In genomic region chr2:112431587-112432295, GRCh38 we compare ENCODE assay signal across 8 cellular contexts. TPM values are rescaled to one million over a fixed set of nuclear protein-coding genes. Genes with fewer than 3 reads are reported as not detected.
DNase-seq lines count a peak whose midpoint lies in the region; ATAC-seq, FAIRE-seq and TF ChIP-seq lines count a peak whose summit lies in the region.
"Not testable (repeated sequence)": the region's sequence is repeated elsewhere in the genome, so short reads cannot be mapped to it uniquely, and the experiment has no call there.

No MANE protein-coding gene starts in this region.

- POLR2A ChIA-PET in A549 (lab: Yijun Ruan, JAX): not testable (repeated sequence)
- POLR2A ChIA-PET in HEK293 (lab: Yijun Ruan, JAX): interaction anchor here (0.7 kb wide), 1 partner anchor 297 kb away, joined by 3 read pairs; no protein-coding TSS in a partner anchor
- POLR2A ChIA-PET in naive thymus-derived CD4-positive, alpha-beta T cell (lab: Charles Lee): interaction anchor here (1.0 kb wide), 1 partner anchor 177 kb away, joined by 3 read pairs; the partner anchor contains the start of gene ZC3H8

- TF ChIP-seq RAD21 in A549 (conservative IDR thresholded peaks at IDR 0.05 in 1 of 2, IDR thresholded peaks at IDR 0.05 in 1 of 2): not testable (repeated sequence)

- peak overlapping the region; percentile 85 for H3K4me3 Mint-ChIP-seq in T-helper 2 cell treated with Interferon-gamma antibody and Interleukin-4, amounts not matched to agents 5 μg/mL and 100 μg/mL, for 36 hours
- H3K4me3 Mint-ChIP-seq in activated naive CD8-positive, alpha-beta T cell treated with anti-CD3 and anti-CD28 coated beads for 36 hours: peak overlapping the region; percentile 88
- peak overlapping the region; percentile 69 to 89 (median 83) for H3K4me3 Mint-ChIP-seq in naive thymus-derived CD4-positive, alpha-beta T cell
- H3K4me3 Mint-ChIP-seq in stimulated activated effector memory CD8-positive, alpha-beta T cell treated with anti-CD3 and anti-CD28 coated beads, Interleukin-12 subunit alpha, Interleukin-12 subunit beta, amount 100 ng/mL, for 72 hours: peak overlapping the region; percentile 81

- intact Hi-C loops in heart right ventricle (cut with DNase I): loop anchor here in 5 of 10 donors (5.0 to 10.0 kb wide), 4 partner anchors 174 to 309 kb away; partner anchors contain the start of gene ZC3H8 (in 2 of the 5)
- intact Hi-C loops in naive thymus-derived CD4-positive, alpha-beta T cell (cut with micrococcal nuclease): loop anchor here in 1 of 2 donors (2.0 to 5.0 kb wide), 2 partner anchors 51 to 173 kb away; partner anchors contain the start of gene TTL

- H3K4me1 ChIP-seq in A549; HEK293 (ENCODE audit: control insufficient read depth, insufficient read depth, low read length); ectodermal cell (ENCODE audit: control insufficient read depth, insufficient read depth, low read length); naive thymus-derived CD4-positive, alpha-beta T cell (ENCODE audit: control insufficient read depth in 2 of 2, insufficient read depth in 2 of 2, low read length in 2 of 2): not testable (repeated sequence)
- peaks cover 0 to 14% (median 4%) of the 10 kb centered on the region in 9 donors for H3K4me1 ChIP-seq in heart right ventricle

- peak overlapping the region; percentile 64 for H3K4me2 ChIP-seq in A549

- not testable (repeated sequence) for FAIRE-seq in A549 (lab: Jason Lieb, UNC)

- H3K9me3 ChIP-seq in A549; HEK293 (ENCODE audit: control insufficient read depth, insufficient read depth, low read depth, low read length); ectodermal cell (ENCODE audit: control insufficient read depth, low read length); heart right ventricle; naive thymus-derived CD4-positive, alpha-beta T cell (ENCODE audit: control insufficient read depth in 2 of 3, low read length in 3 of 3): not testable (repeated sequence)

- CTCF ChIA-PET in A549 (lab: Yijun Ruan, JAX): not testable (repeated sequence)
- CTCF ChIA-PET in HEK293 (lab: Yijun Ruan, JAX): interaction anchor here (0.6 kb wide), 2 partner anchors 173 to 218 kb away, joined by 3 read pairs; no protein-coding TSS in a partner anchor
- CTCF ChIA-PET in naive thymus-derived CD4-positive, alpha-beta T cell (lab: Charles Lee): interaction anchor here (0.6 kb wide), 1 partner anchor 106 kb away, joined by 3 read pairs; no protein-coding TSS in a partner anchor

- not testable (repeated sequence) for TF ChIP-seq CTCF in A549 (IDR thresholded peaks at IDR 0.05); HEK293 (tag by site-specific recombination; IDR thresholded peaks at IDR 0.05); heart right ventricle (IDR thresholded peaks at IDR 0.05)

- peak overlapping the region; percentile 53 for H3K27ac Mint-ChIP-seq in T-helper 2 cell treated with Interferon-gamma antibody and Interleukin-4, amounts not matched to agents 5 μg/mL and 100 μg/mL, for 36 hours
- H3K27ac Mint-ChIP-seq in activated naive CD8-positive, alpha-beta T cell treated with anti-CD3 and anti-CD28 coated beads for 36 hours: peak overlapping the region; percentile 87
- H3K27ac Mint-ChIP-seq in naive thymus-derived CD4-positive, alpha-beta T cell: peak overlapping the region in 8 of 9 donors; percentile 19 to 81 (median 66)
- H3K27ac Mint-ChIP-seq in stimulated activated effector memory CD8-positive, alpha-beta T cell treated with anti-CD3 and anti-CD28 coated beads, Interleukin-12 subunit alpha, Interleukin-12 subunit beta, amount 100 ng/mL, for 72 hours: peak overlapping the region; percentile 90

- peak overlapping the region; percentile 59; the same call in 2 of the 3 replicates for H3K4me3 ChIP-seq in A549
- not testable (repeated sequence) for H3K4me3 ChIP-seq in HEK293 (ENCODE audit: low read depth, low read length); naive thymus-derived CD4-positive, alpha-beta T cell (ENCODE audit: low read length)
- peak overlapping the region; percentile 39 for H3K4me3 ChIP-seq in ectodermal cell (ENCODE audit: insufficient read depth, low read depth, low read length)
- peak overlapping the region; percentile 22 to 62 (median 60) for H3K4me3 ChIP-seq in heart right ventricle

- not testable (repeated sequence) for H3K9me3 Mint-ChIP-seq in T-helper 2 cell treated with Interferon-gamma antibody and Interleukin-4, amounts not matched to agents 5 μg/mL and 100 μg/mL, for 36 hours; activated naive CD8-positive, alpha-beta T cell treated with anti-CD3 and anti-CD28 coated beads for 36 hours; naive thymus-derived CD4-positive, alpha-beta T cell; stimulated activated effector memory CD8-positive, alpha-beta T cell treated with anti-CD3 and anti-CD28 coated beads, Interleukin-12 subunit alpha, Interleukin-12 subunit beta, amount 100 ng/mL, for 72 hours

- TF ChIP-seq POLR2A in A549 (IDR thresholded peaks at IDR 0.05; ENCODE audit: low read length): not testable (repeated sequence)

- H3K36me3 ChIP-seq in HEK293 (ENCODE audit: control insufficient read depth in 2 of 2, insufficient read depth in 1 of 2, low read length in 2 of 2); ectodermal cell (ENCODE audit: control insufficient read depth, insufficient read depth, low read length); heart right ventricle; naive thymus-derived CD4-positive, alpha-beta T cell (ENCODE audit: control insufficient read depth in 2 of 3, insufficient read depth in 3 of 3, low read length in 3 of 3): not testable (repeated sequence)

- H3K4me1 Mint-ChIP-seq in T-helper 2 cell treated with Interferon-gamma antibody and Interleukin-4, amounts not matched to agents 5 μg/mL and 100 μg/mL, for 36 hours (ENCODE audit: low read depth); stimulated activated effector memory CD8-positive, alpha-beta T cell treated with anti-CD3 and anti-CD28 coated beads, Interleukin-12 subunit alpha, Interleukin-12 subunit beta, amount 100 ng/mL, for 72 hours: not testable (repeated sequence)
- H3K4me1 Mint-ChIP-seq in activated naive CD8-positive, alpha-beta T cell treated with anti-CD3 and anti-CD28 coated beads for 36 hours: peaks cover 14% of the 10 kb centered on the region
- H3K4me1 Mint-ChIP-seq in naive thymus-derived CD4-positive, alpha-beta T cell: peaks cover 7 to 30% (median 22%) of the 10 kb centered on the region in 7 donors

- not testable (repeated sequence) for ATAC-seq in A549; heart right ventricle; naive thymus-derived CD4-positive, alpha-beta T cell; stimulated activated effector memory CD8-positive, alpha-beta T cell treated with anti-CD3 and anti-CD28 coated beads, Interleukin-12 subunit alpha, Interleukin-12 subunit beta, amount 100 ng/mL, for 72 hours

- not testable (repeated sequence) for H3K36me3 Mint-ChIP-seq in T-helper 2 cell treated with Interferon-gamma antibody and Interleukin-4, amounts not matched to agents 5 μg/mL and 100 μg/mL, for 36 hours (ENCODE audit: low read depth); activated naive CD8-positive, alpha-beta T cell treated with anti-CD3 and anti-CD28 coated beads for 36 hours; naive thymus-derived CD4-positive, alpha-beta T cell; stimulated activated effector memory CD8-positive, alpha-beta T cell treated with anti-CD3 and anti-CD28 coated beads, Interleukin-12 subunit alpha, Interleukin-12 subunit beta, amount 100 ng/mL, for 72 hours

- WGBS in A549 (ENCODE audit: missing lambda C conversion rate): 94% methylated on average over 21 of the region's 21 CpGs
- 96% methylated on average over 20 to 21 of the region's 21 CpGs for WGBS in ectodermal cell, 2 experiments
- 91% methylated on average over 21 of the region's 21 CpGs for WGBS in heart right ventricle, 2 donors

- H3K27me3 ChIP-seq in ectodermal cell (ENCODE audit: control insufficient read depth, insufficient read depth, low read length, poor library complexity, severe bottlenecking); heart right ventricle; naive thymus-derived CD4-positive, alpha-beta T cell (ENCODE audit: control insufficient read depth in 2 of 2, insufficient read depth in 2 of 2, low read length in 2 of 2): not testable (repeated sequence)

- DNase-seq in A549 (ENCODE audit: low read depth in 1 of 2, low spot score in 1 of 2); T-helper 2 cell treated with Interferon-gamma antibody and Interleukin-4, amounts not matched to agents 5 μg/mL and 100 μg/mL, for 36 hours (ENCODE audit: low spot score); activated naive CD8-positive, alpha-beta T cell treated with anti-CD3 and anti-CD28 coated beads for 36 hours; heart right ventricle; stimulated activated effector memory CD8-positive, alpha-beta T cell treated with anti-CD3 and anti-CD28 coated beads, Interleukin-12 subunit alpha, Interleukin-12 subunit beta, amount 100 ng/mL, for 72 hours (ENCODE audit: low spot score in 2 of 2): not testable (repeated sequence)
- DNase-seq in naive thymus-derived CD4-positive, alpha-beta T cell: peak in 1 of 9 donors; percentile 8

- not testable (repeated sequence) for H3K27ac ChIP-seq in A549; HEK293 (ENCODE audit: extremely low read depth, low read depth, low read length); ectodermal cell (ENCODE audit: insufficient read depth, low read depth, low read length, poor library complexity, severe bottlenecking); naive thymus-derived CD4-positive, alpha-beta T cell (ENCODE audit: low read depth, low read length)
- H3K27ac ChIP-seq in heart right ventricle: peak overlapping the region in 6 of 10 donors; percentile 82 to 94 (median 86)

- not testable (repeated sequence) for H3K27me3 Mint-ChIP-seq in T-helper 2 cell treated with Interferon-gamma antibody and Interleukin-4, amounts not matched to agents 5 μg/mL and 100 μg/mL, for 36 hours (ENCODE audit: low read depth); activated naive CD8-positive, alpha-beta T cell treated with anti-CD3 and anti-CD28 coated beads for 36 hours; naive thymus-derived CD4-positive, alpha-beta T cell

- not testable (repeated sequence) for TF ChIP-seq EP300 in A549 (IDR thresholded peaks at IDR 0.05)

RNA-seq across cellular contexts. Expression of gene RGPD8, which starts 1.7 kb away (rescaled TPM):
- polyA plus RNA-seq in A549 (2011; rRNA removed) (5.0 and 7.6 TPM in 2 replicates), A549 (2017; fragmentation: RNase III; extraction: RNeasy Plus Mini Kit Qiagen cat#74134 plus additional on column Dnase treatment) (2.4 to 3.5 TPM (median 2.7 TPM) in 3 replicates), heart right ventricle (1 to 10 TPM in 1 of 2 donors, under 1 TPM in 1; 0.84 to 1.2 TPM)
- 1.0 and 1.1 TPM in 2 replicates for polyA plus RNA-seq in A549 (2012; cell fraction: cytosol; rRNA removed)
- 1.4 and 2.1 TPM in 2 replicates for polyA plus RNA-seq in A549 (2012; cell fraction: nucleus; rRNA removed)
- 3.8 and 4.9 TPM in 2 replicates for polyA minus RNA-seq in A549 (2011; rRNA and poly(A)+ RNA removed)
- 10 to 100 TPM; 14.3 to 14.9 TPM for total RNA-seq in activated naive CD8-positive, alpha-beta T cell treated with anti-CD3 and anti-CD28 coated beads for 36 hours
- 11.0 TPM for polyA plus RNA-seq in ectodermal cell (2013, experiment 1 of 4)
- 12.4 TPM for polyA plus RNA-seq in ectodermal cell (2013, experiment 2 of 4)
- 9.6 TPM for polyA plus RNA-seq in ectodermal cell (2013, experiment 3 of 4)
- 10.1 TPM for polyA plus RNA-seq in ectodermal cell (2013, experiment 4 of 4)
- 1 to 10 TPM; 4.1 to 9.1 (median 7.6) TPM for total RNA-seq in heart right ventricle
- total RNA-seq in naive thymus-derived CD4-positive, alpha-beta T cell: 10 to 100 TPM in 4 of 5 experiments, 1 to 10 TPM in 1; 8.5 to 50.6 (median 28.0) TPM
- 1 to 10 TPM; 3.6 to 5.7 TPM for polyA plus RNA-seq in naive thymus-derived CD4-positive, alpha-beta T cell

RNA-seq across cellular contexts. Expression of gene TTL, which starts 50.2 kb away (rescaled TPM):
- polyA plus RNA-seq in A549 (2011; rRNA removed) (29.7 and 39.0 TPM in 2 replicates), A549 (2017; fragmentation: RNase III; extraction: RNeasy Plus Mini Kit Qiagen cat#74134 plus additional on column Dnase treatment) (29.8 to 33.1 TPM (median 31.3 TPM) in 3 replicates), heart right ventricle (10 to 100 TPM; 12.9 to 16.9 TPM)
- 9.2 and 11.8 TPM in 2 replicates for polyA plus RNA-seq in A549 (2012; cell fraction: cytosol; rRNA removed)
- polyA plus RNA-seq in A549 (2012; cell fraction: nucleus; rRNA removed): 12.8 and 20.8 TPM in 2 replicates
- polyA minus RNA-seq in A549 (2011; rRNA and poly(A)+ RNA removed): 34.0 and 42.1 TPM in 2 replicates
- 10 to 100 TPM; 32.8 to 33.9 TPM for total RNA-seq in activated naive CD8-positive, alpha-beta T cell treated with anti-CD3 and anti-CD28 coated beads for 36 hours
- polyA plus RNA-seq in ectodermal cell (2013, experiment 1 of 4): 79.7 TPM
- 72.4 TPM for polyA plus RNA-seq in ectodermal cell (2013, experiment 2 of 4)
- polyA plus RNA-seq in ectodermal cell (2013, experiment 3 of 4): 51.4 TPM
- 55.7 TPM for polyA plus RNA-seq in ectodermal cell (2013, experiment 4 of 4)
- total RNA-seq in heart right ventricle: 10 to 100 TPM; 38.2 to 54.5 (median 48.9) TPM
- 10 to 100 TPM; 13.3 to 31.0 (median 14.8) TPM for total RNA-seq in naive thymus-derived CD4-positive, alpha-beta T cell
- 1 to 10 TPM; 1.1 to 1.3 TPM for polyA plus RNA-seq in naive thymus-derived CD4-positive, alpha-beta T cell
